Comparison of ENCODE assay signal across 20 cellular contexts in genomic region chr6:104788400-104788799, GRCh38.
DNase-seq lines count a peak whose midpoint lies in the region; TF ChIP-seq lines count a peak whose summit lies in the region.
"Had no signal": no experiment of that assay in that cellular context is flagged by ENCODE, and none has a peak within 500 bp of the region (broad histone marks: within the 10 kb centered on the region; RNA-seq: fewer than 3 reads in every experiment).

No MANE protein-coding gene starts in this region.

- H3K27me3 ChIP-seq in A673 (replicated peaks; ENCODE audit: insufficient read depth, low read depth, low read length, poor library complexity) (no peaks in the 10 kb centered on the region), esophagus squamous epithelium (no peaks in the 10 kb centered on the region), hepatocyte (no peaks in the 10 kb centered on the region)
- H3K27me3 ChIP-seq: heart left ventricle had no signal

- TF ChIP-seq CTCF in A673 (conservative IDR thresholded peaks at IDR 0.05; ENCODE audit: low read depth, low read length) (no peak), chondrocyte (IDR thresholded peaks at IDR 0.05) (no peak), esophagus squamous epithelium (IDR thresholded peaks at IDR 0.05) (no peak), hepatocyte (IDR thresholded peaks at IDR 0.05; ENCODE audit: poor library complexity) (no peak)

- H3K27ac Mint-ChIP-seq in chondrocyte (ENCODE audit: unreplicated experiment): peak overlapping the region; percentile 77
- H3K27ac Mint-ChIP-seq: activated B cell treated with CpG ODN at 0.5 μM for 24 hours, B cell had no signal

- no peak overlapping the region for H3K4me3 ChIP-seq in A673 (ENCODE audit: low read depth, low read length, poor library complexity, severe bottlenecking)
- no peak overlapping the region for H3K4me3 ChIP-seq in SK-N-MC
- H3K4me3 ChIP-seq in esophagus squamous epithelium: no peak overlapping the region
- no peak overlapping the region for H3K4me3 ChIP-seq in hepatocyte
- H3K4me3 ChIP-seq: heart left ventricle had no signal

- H3K4me1 ChIP-seq in A673 (ENCODE audit: insufficient read depth, low read length, poor library complexity, severe bottlenecking) (peaks cover 10% of the 10 kb centered on the region), esophagus squamous epithelium (no peaks in the 10 kb centered on the region), hepatocyte (ENCODE audit: insufficient read depth) (no peaks in the 10 kb centered on the region)

- H3K9ac ChIP-seq in SK-N-MC (ENCODE audit: insufficient read length): no peak overlapping the region

- H3K27me3 Mint-ChIP-seq in chondrocyte (ENCODE audit: low read depth): no peaks in the 10 kb centered on the region
- H3K27me3 Mint-ChIP-seq: activated B cell treated with CpG ODN at 0.5 μM for 24 hours, B cell, naive B cell had no signal

- H3K36me3 ChIP-seq in A673 (ENCODE audit: insufficient read depth, low read length, poor library complexity, severe bottlenecking): peaks cover 3% of the 10 kb centered on the region
- no peaks in the 10 kb centered on the region for H3K36me3 ChIP-seq in SK-N-MC (ENCODE audit: insufficient read depth, low read length)
- H3K36me3 ChIP-seq in esophagus squamous epithelium: peaks cover 0 to 41% (median 0%) of the 10 kb centered on the region in 3 donors
- H3K36me3 ChIP-seq in hepatocyte (replicated peaks; ENCODE audit: insufficient read depth, low read depth): no peaks in the 10 kb centered on the region

- POLR2A ChIA-PET in A673 (lab: Charles Lee; ENCODE audit: low non-redundant PET): no interaction called here

- BruUV-seq in A673 (replicated peaks; lab: Mats Ljungman, UMichigan): no TSS peak

- no peaks in the 10 kb centered on the region for H3K9me3 Mint-ChIP-seq in chondrocyte (ENCODE audit: low read depth)
- H3K9me3 Mint-ChIP-seq: activated B cell treated with CpG ODN at 0.5 μM for 24 hours, naive B cell had no signal

- 60 to 68% methylated on average over 2 of the region's 2 CpGs for WGBS in esophagus squamous epithelium, 2 donors
- 89% methylated on average over 2 of the region's 2 CpGs for WGBS in hepatocyte (ENCODE audit: low lambda C conversion rate, missing lambda C conversion rate)

- peaks cover 46% of the 10 kb centered on the region for H3K4me1 Mint-ChIP-seq in chondrocyte (ENCODE audit: low read depth)

- H3K4me3 Mint-ChIP-seq in chondrocyte (ENCODE audit: unreplicated experiment): no peak overlapping the region
- H3K4me3 Mint-ChIP-seq: activated B cell treated with CpG ODN at 0.5 μM for 24 hours, B cell, naive B cell had no signal

- H2AFZ ChIP-seq in hepatocyte: no peak overlapping the region

- H3K27ac ChIP-seq in A673 (ENCODE audit: low read depth, low read length, poor library complexity, severe bottlenecking) (no peak overlapping the region), SK-N-MC (peak overlapping the region; percentile 72), esophagus squamous epithelium (no peak overlapping the region), hepatocyte (no peak overlapping the region)
- H3K27ac ChIP-seq: heart left ventricle had no signal

- no peaks in the 10 kb centered on the region for H4K20me1 ChIP-seq in hepatocyte (ENCODE audit: insufficient read depth, poor library complexity, severe bottlenecking)

- H3K4me2 ChIP-seq in hepatocyte: no peak overlapping the region

- intact Hi-C loops in A673 (cut with micrococcal nuclease; ENCODE audit: unreplicated experiment): no loop called here
- intact Hi-C loops in esophagus squamous epithelium (cut with DNase I): no loop called here

- CTCF ChIA-PET in A673 (lab: Charles Lee): no interaction called here

- no peaks in the 10 kb centered on the region for H3K9me2 ChIP-seq in hepatocyte (replicated peaks; ENCODE audit: insufficient read depth)

- H3K9me3 ChIP-seq in A673 (ENCODE audit: low read depth, low read length, poor library complexity, severe bottlenecking) (no peaks in the 10 kb centered on the region), SK-N-MC (ENCODE audit: low read depth, low read length) (no peaks in the 10 kb centered on the region), esophagus squamous epithelium (no peaks in the 10 kb centered on the region), hepatocyte (ENCODE audit: low read depth) (no peaks in the 10 kb centered on the region)
- H3K9me3 ChIP-seq: heart left ventricle had no signal

- DNase-seq in A673 (ENCODE audit: low spot score): peak; percentile 38
- peak; percentile 50 for DNase-seq in EH (ENCODE audit: low read depth)
- peak; percentile 37 for DNase-seq in SK-N-MC (ENCODE audit: low read depth, low spot score)
- no peak for DNase-seq in chondrocyte (ENCODE audit: low spot score)
- DNase-seq in NK-92 (lab: John Stamatoyannopoulos, UW; ENCODE audit: unreplicated experiment): no peak
- DNase-seq in esophagus squamous epithelium (lab: John Stamatoyannopoulos, UW): no peak
- DNase-seq in hypothalamus (lab: John Stamatoyannopoulos, UW): no peak
- DNase-seq in hepatocyte (ENCODE audit: low spot score): no peak
- DNase-seq: activated B cell treated with CpG ODN at 0.5 μM for 24 hours; activated gamma-delta T cell treated with Interleukin-2 at 50 U/mL for 16 hours; caudate nucleus; heart left ventricle; Karpas-422; left colon; naive B cell; NCI-H2081; retina; stimulated activated CD4-positive, alpha-beta T cell treated with anti-CD3 and anti-CD28 coated beads, Interleukin-4, amount 100 ng/mL, for 1 hour; stimulated activated naive CD4-positive, alpha-beta T cell treated with Interleukin-2 at 50 U/mL for 16 hours had no signal

- no peaks in the 10 kb centered on the region for H3K79me2 ChIP-seq in hepatocyte

- no peaks in the 10 kb centered on the region for H3K36me3 Mint-ChIP-seq in chondrocyte (ENCODE audit: low read depth)

- TF ChIP-seq POLR2A in esophagus squamous epithelium (IDR thresholded peaks at IDR 0.05): no peak

Comparison
In these comparisons a context has a peak if more than half of its experiments do, and no peak if none do; other contexts are left out.
1. DNase-seq: peak in A673 (single experiment), EH (single experiment) and SK-N-MC (single experiment); none in chondrocyte (single experiment), NK-92 (single experiment), esophagus squamous epithelium (single experiment), hypothalamus (0 of 51) and hepatocyte (single experiment).